Comparison of ENCODE assay signal across 9 cellular contexts in the genomic region with DNA sequence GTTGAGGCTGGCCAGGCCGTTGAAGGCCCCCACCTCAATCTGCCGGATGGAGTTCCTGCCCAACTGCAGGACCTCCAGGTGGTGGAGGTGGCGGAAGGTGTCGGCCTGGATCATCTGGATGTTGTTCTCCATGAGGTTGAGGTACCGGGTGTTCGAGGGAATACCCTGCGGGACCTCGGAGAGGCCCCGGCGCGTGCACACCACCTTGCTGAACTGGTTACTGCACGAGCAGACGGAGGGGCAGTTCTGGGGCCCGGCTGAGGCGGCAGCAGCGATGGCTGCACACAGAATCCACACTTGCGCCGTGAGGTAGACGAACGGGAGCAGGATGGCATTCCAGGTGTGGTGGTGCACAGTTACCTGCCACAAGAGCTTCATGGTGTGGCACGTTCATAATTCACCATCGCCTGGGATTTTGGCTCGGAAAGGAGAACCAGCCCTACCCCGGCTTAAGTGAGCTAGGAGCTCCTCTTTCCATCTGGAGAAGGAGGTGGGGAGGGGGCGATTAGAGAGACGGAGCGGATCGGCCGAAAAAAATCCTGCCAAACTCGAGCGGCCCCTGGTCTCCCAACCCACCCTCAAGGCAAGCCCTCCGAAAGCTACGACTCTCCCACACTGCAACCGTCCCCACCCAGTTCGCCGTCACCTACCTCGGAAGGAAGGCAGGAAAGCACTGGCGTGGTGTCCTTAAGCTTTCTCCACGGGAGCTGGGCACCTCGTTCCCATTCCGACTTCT. TPM values are rescaled to one million over a fixed set of nuclear protein-coding genes. Genes with fewer than 3 reads are reported as not detected.
DNase-seq lines count a peak whose midpoint lies in the region; ATAC-seq and TF ChIP-seq lines count a peak whose summit lies in the region.
"Had no signal": no experiment of that assay in that cellular context is flagged by ENCODE, and none has a peak within 500 bp of the region (broad histone marks: within the 10 kb centered on the region; RNA-seq: fewer than 3 reads in every experiment).

No MANE protein-coding gene starts in this region.

- H3K79me2 ChIP-seq in osteoblast (ENCODE audit: insufficient read depth, low read length): peaks cover 26% of the 10 kb centered on the region

- TF ChIP-seq POLR2A in esophagus muscularis mucosa (IDR thresholded peaks at IDR 0.05; ENCODE audit: low read depth): no peak

- intact Hi-C loops in CD14-positive monocyte (cut with micrococcal nuclease): loop anchor here in 1 of 2 donors (10.0 kb wide), 1 partner anchor 184 kb away; no protein-coding TSS in a partner anchor
- intact Hi-C loops in esophagus muscularis mucosa (cut with DNase I): no loop called here

- H3K4me1 Mint-ChIP-seq in CD14-positive monocyte: peaks cover 59% of the 10 kb centered on the region

- H3K27me3 ChIP-seq in NT2/D1 (ENCODE audit: insufficient read depth, insufficient read length) (peaks cover 41% of the 10 kb centered on the region), esophagus muscularis mucosa (peaks cover 0 to 13% (median 0%) of the 10 kb centered on the region in 4 donors), osteoblast (ENCODE audit: insufficient read depth, low read length) (no peaks in the 10 kb centered on the region)

- no peak overlapping the region for H2AFZ ChIP-seq in osteoblast (ENCODE audit: low read length)

- TF ChIP-seq EP300 in esophagus muscularis mucosa (IDR thresholded peaks at IDR 0.05): no peak

- peak overlapping the region in 4 of 7 donors; percentile 33 to 88 (median 62) for H3K27ac Mint-ChIP-seq in CD14-positive monocyte

- ATAC-seq in GM21717 (IDR thresholded peaks at IDR 0.05; ENCODE audit: unreplicated experiment) (no peak), HG02852 (IDR thresholded peaks at IDR 0.05; ENCODE audit: unreplicated experiment) (no peak)

- peak overlapping the region; percentile 78 for H3K4me2 ChIP-seq in osteoblast (ENCODE audit: insufficient read depth, low read length)

- 71% methylated on average over 39 of the region's 41 CpGs for WGBS in esophagus muscularis mucosa

- H3K36me3 ChIP-seq in NT2/D1 (ENCODE audit: insufficient read depth, insufficient read length, low read length) (peaks cover 14% of the 10 kb centered on the region), esophagus muscularis mucosa (no peaks in the 10 kb centered on the region), osteoblast (ENCODE audit: insufficient read depth, low read length) (peaks cover 4% of the 10 kb centered on the region)

- H3K9ac ChIP-seq in NT2/D1 (ENCODE audit: insufficient read length, low read depth): peak overlapping the region; percentile 72

- peaks cover 0 to 4% (median 0%) of the 10 kb centered on the region in 7 donors for H3K9me3 Mint-ChIP-seq in CD14-positive monocyte

- peaks cover 74% of the 10 kb centered on the region for H4K20me1 ChIP-seq in osteoblast (ENCODE audit: insufficient read depth, low read length)

- no peaks in the 10 kb centered on the region for H3K9me3 ChIP-seq in NT2/D1 (ENCODE audit: insufficient read depth, low read length)
- no peaks in the 10 kb centered on the region for H3K9me3 ChIP-seq in esophagus muscularis mucosa
- no peaks in the 10 kb centered on the region for H3K9me3 ChIP-seq in osteoblast (ENCODE audit: low read depth, low read length)

- H3K27ac ChIP-seq in esophagus muscularis mucosa (replicated peaks in 1 of 4) (no peak overlapping the region), osteoblast (ENCODE audit: low read depth, low read length) (no peak overlapping the region)

- peaks cover 27 to 28% of the 10 kb centered on the region in 2 donors for H3K36me3 Mint-ChIP-seq in CD14-positive monocyte

- TF ChIP-seq CTCF in CD14-positive monocyte (IDR thresholded peaks at IDR 0.05) (no peak), esophagus muscularis mucosa (IDR thresholded peaks at IDR 0.05) (no peak), osteoblast (IDR thresholded peaks at IDR 0.05; ENCODE audit: extremely low read depth, low read depth, low read length) (no peak)

- peak overlapping the region; percentile 76 to 87 for H3K4me3 Mint-ChIP-seq in CD14-positive monocyte

- DNase-seq in CD14-positive monocyte (ENCODE audit: low spot score): no peak
- DNase-seq in NT2/D1 (ENCODE audit: low read depth, low spot score): no peak
- DNase-seq in esophagus muscularis mucosa (ENCODE audit: extremely low spot score): no peak
- no peak for DNase-seq in osteoblast (ENCODE audit: insufficient read length, low spot score, missing footprints)
- no peak for DNase-seq in NCI-H1694 (lab: John Stamatoyannopoulos, UW)
- DNase-seq in medulla oblongata (ENCODE audit: extremely low spot score): no peak

- peak overlapping the region; percentile 31 for H3K4me3 ChIP-seq in NT2/D1 (ENCODE audit: insufficient read length, low read depth)
- peak overlapping the region; percentile 61 to 69 (median 62) for H3K4me3 ChIP-seq in esophagus muscularis mucosa
- H3K4me3 ChIP-seq in osteoblast (ENCODE audit: insufficient read depth, low read length): no peak overlapping the region

- H3K4me1 ChIP-seq in NT2/D1 (ENCODE audit: insufficient read depth, insufficient read length): peaks cover 4% of the 10 kb centered on the region
- H3K4me1 ChIP-seq in esophagus muscularis mucosa: peaks cover 27 to 38% (median 35%) of the 10 kb centered on the region in 4 donors
- H3K4me1 ChIP-seq in osteoblast (ENCODE audit: insufficient read depth, low read length): peaks cover 10% of the 10 kb centered on the region

- H3K27me3 Mint-ChIP-seq in CD14-positive monocyte (ENCODE audit: low read depth in 3 of 3): peaks cover 9 to 34% (median 21%) of the 10 kb centered on the region in 3 donors

RNA-seq across cellular contexts. Expression of a gene that starts 0.8 kb away (rescaled TPM):
- polyA plus RNA-seq in CD14-positive monocyte: under 1 TPM; 0.12 to 0.91 TPM
- 1 to 10 TPM in 1 of 4 donors, under 1 TPM in 3; under 0.01 to 1.3 (median 0.79) TPM for total RNA-seq in esophagus muscularis mucosa
- total RNA-seq in osteoblast: 0.29 and 0.72 TPM in 2 replicates
- total RNA-seq: T-helper 2 cell treated with Interferon-gamma antibody and Interleukin-4, amounts not matched to agents 100 ng/mL and 5 ng/mL, for 36 hours had no signal
